14 cellular contexts compared by ENCODE assay signal in the genomic region with DNA sequence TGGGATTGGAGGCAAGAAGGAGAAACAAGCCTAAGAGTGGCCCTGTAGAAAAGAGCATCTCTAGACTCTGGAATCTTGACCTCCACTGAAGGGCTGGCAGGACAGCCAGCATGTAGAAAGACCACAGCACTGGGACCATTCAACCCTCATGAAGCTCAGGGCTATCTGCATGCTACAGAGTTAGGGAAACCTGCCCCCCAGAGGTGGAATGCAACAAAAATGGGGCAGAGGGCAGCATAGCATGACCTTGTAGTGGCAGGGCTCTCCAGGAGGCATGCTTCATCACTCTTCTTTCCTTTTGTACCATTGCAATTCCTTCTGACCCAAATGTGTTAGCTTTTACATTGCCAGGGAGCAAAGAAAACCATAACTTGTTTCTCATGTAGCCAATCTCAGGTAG.
DNase-seq lines count a peak whose midpoint lies in the region; ATAC-seq and TF ChIP-seq lines count a peak whose summit lies in the region.
"Had no signal": no experiment of that assay in that cellular context is flagged by ENCODE, and none has a peak within 500 bp of the region (broad histone marks: within the 10 kb centered on the region; RNA-seq: fewer than 3 reads in every experiment).

No MANE protein-coding gene starts in this region.

- no peaks in the 10 kb centered on the region for H3K36me3 ChIP-seq in GM06990 (ENCODE audit: control insufficient read depth, insufficient read depth, low read length)
- H3K36me3 ChIP-seq: brain microvascular endothelial cell, spleen had no signal

- peak; percentile 44 for TF ChIP-seq CTCF in GM06990 (IDR thresholded peaks at IDR 0.05; ENCODE audit: insufficient read depth, low read length, poor library complexity, severe bottlenecking)

- H3K4me3 ChIP-seq in GM06990 (replicated peaks; ENCODE audit: low read depth, low read length): no peak overlapping the region
- H3K4me3 ChIP-seq: spleen had no signal

- no peak for DNase-seq in GM06990 (ENCODE audit: extremely low read depth, insufficient read length)
- peak; percentile 69 for DNase-seq in NCI-H146 (lab: John Stamatoyannopoulos, UW)
- DNase-seq in iPS-NIHi11 (ENCODE audit: low spot score): peak; percentile 57
- no peak for DNase-seq in NCI-H345 treated with DMSO at 0.1 percent for 48 hours (lab: John Stamatoyannopoulos, UW; ENCODE audit: unreplicated experiment)
- DNase-seq in 8988T: no peak
- DNase-seq in stimulated activated CD4-positive, alpha-beta T cell treated with anti-CD3 and anti-CD28 coated beads, Interleukin-4, amount 100 ng/mL, for 4 hours: no peak
- DNase-seq in SIG-M5 treated with dmso at 0.1 percent for 504 hours (lab: John Stamatoyannopoulos, UW; ENCODE audit: unreplicated experiment): no peak
- DNase-seq: activated CD4-positive, alpha-beta T cell treated with anti-CD3 and anti-CD28 coated beads, Interleukin-2, amount 10 ng/mL, durations not matched to agents 24 days and 14 days; activated gamma-delta T cell; brain microvascular endothelial cell; CD4-positive, CD25-positive, alpha-beta regulatory T cell; NCI-H774; spleen had no signal

- no peaks in the 10 kb centered on the region; the same call in none of the 2 replicates for H3K27me3 ChIP-seq in GM06990 (replicated peaks; ENCODE audit: control insufficient read depth, insufficient read depth, low read length)
- H3K27me3 ChIP-seq: brain microvascular endothelial cell, spleen had no signal

- peak; percentile 51 for ATAC-seq in GM21381 (IDR thresholded peaks at IDR 0.05; ENCODE audit: unreplicated experiment)

Comparison
In these comparisons a context has a peak if more than half of its experiments do, and no peak if none do; other contexts are left out.
1. DNase-seq: peak in NCI-H146 (single experiment) and iPS-NIHi11 (single experiment); none in GM06990 (single experiment), NCI-H345 treated with DMSO at 0.1 percent for 48 hours (single experiment), 8988T (single experiment), stimulated activated CD4-positive, alpha-beta T cell treated with anti-CD3 and anti-CD28 coated beads, Interleukin-4, amount 100 ng/mL, for 4 hours (0 of 2) and SIG-M5 treated with dmso at 0.1 percent for 504 hours (single experiment).